Comparison of ENCODE assay signal across 15 cellular contexts in the genomic region with DNA sequence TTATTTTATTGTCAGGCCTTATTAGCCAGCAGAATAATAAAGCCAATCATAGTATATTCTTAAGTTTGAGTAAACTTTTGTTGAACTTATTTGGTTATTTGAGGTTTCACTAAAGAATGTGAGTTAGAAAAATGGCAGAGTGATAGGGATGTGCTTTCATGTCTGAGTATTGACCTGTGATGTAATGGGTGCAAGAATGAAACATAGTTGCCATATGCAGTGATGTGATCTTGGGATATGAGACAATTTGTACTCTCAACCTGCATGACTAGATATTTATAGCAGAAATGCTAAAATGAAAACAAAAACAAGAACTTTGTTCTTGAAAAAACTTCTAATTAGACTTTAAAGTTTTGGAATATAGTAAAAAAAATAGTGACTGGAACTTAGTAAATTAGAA.
"Had no signal": no experiment of that assay in that cellular context is flagged by ENCODE, and none has a peak within 500 bp of the region (broad histone marks: within the 10 kb centered on the region; RNA-seq: fewer than 3 reads in every experiment).

No MANE protein-coding gene starts in this region.

- ATAC-seq: left lung; natural killer cell treated with Interleukin-12 subunit alpha and Interleukin-12 subunit beta and Interleukin-15 and Interleukin-18, amount 100 ng/mL, for 72 hours; sciatic nerve had no signal

- H3K9me3 ChIP-seq: suprapubic skin had no signal

- DNase-seq: activated B cell treated with CpG ODN at 0.5 μM for 24 hours; activated CD4-positive, alpha-beta T cell treated with anti-CD3 and anti-CD28 coated beads, Interleukin-2, amount 10 ng/mL, durations not matched to agents 7 days and 5 days; activated effector memory CD4-positive, alpha-beta T cell treated with Interleukin-2 at 50 U/mL for 16 hours; activated T-cell treated with anti-CD3 and anti-CD28 coated beads, Interleukin-2, amount 50 U/mL, for 1 hour; glutamatergic neuron; islet precursor cell; left lung; occipital lobe; stimulated activated CD4-positive, alpha-beta T cell treated with anti-CD3 and anti-CD28 coated beads, Interleukin-2, amount 100 ng/mL, for 48 hours; stimulated activated naive CD4-positive, alpha-beta T cell treated with Interleukin-2 at 50 U/mL for 16 hours; upper lobe of left lung had no signal

- H3K27me3 ChIP-seq: cardiac muscle cell, left lung, suprapubic skin, upper lobe of left lung had no signal

- H3K27ac ChIP-seq: cardiac muscle cell, left lung, suprapubic skin, upper lobe of left lung had no signal

- H3K4me3 ChIP-seq: cardiac muscle cell, left lung, suprapubic skin, upper lobe of left lung had no signal

- H3K36me3 ChIP-seq: cardiac muscle cell, left lung, suprapubic skin, upper lobe of left lung had no signal
